Comparison of ENCODE assay signal across 27 cellular contexts in genomic region chrX:19070555-19070994, GRCh38. TPM values are rescaled to one million over a fixed set of nuclear protein-coding genes. Genes with fewer than 3 reads are reported as not detected.
"Had no signal": no experiment of that assay in that cellular context is flagged by ENCODE, and none has a peak within 500 bp of the region (broad histone marks: within the 10 kb centered on the region; RNA-seq: fewer than 3 reads in every experiment).

No MANE protein-coding gene starts in this region.

- ATAC-seq: esophagus mucosa; gastrocnemius medialis; naive thymus-derived CD8-positive, alpha-beta T cell; right cardiac atrium; stimulated activated memory B cell treated with anti-CD40 and anti-IgM and Interleukin-4, amounts not matched to agents 10 μg/mL and 1 μg/mL and 100 μg/mL, for 72 hours had no signal

- H3K36me3 ChIP-seq: gastrocnemius medialis, heart left ventricle, prostate gland, spleen, thoracic aorta, tibial nerve, upper lobe of left lung had no signal

- H3K4me1 ChIP-seq: gastrocnemius medialis, heart left ventricle, prostate gland, spleen, tibial nerve, upper lobe of left lung had no signal

- H2AFZ ChIP-seq: hepatocyte had no signal

- FAIRE-seq: islet of Langerhans, urothelium cell line had no signal

- H3K4me3 ChIP-seq: dorsolateral prefrontal cortex, gastrocnemius medialis, heart left ventricle, hepatocyte, prostate gland, skin epidermis, spleen, thoracic aorta, tibial nerve, upper lobe of left lung had no signal

- H3K9me3 ChIP-seq: gastrocnemius medialis, heart left ventricle, prostate gland, spleen, thoracic aorta, upper lobe of left lung had no signal

- H3K27me3 ChIP-seq: gastrocnemius medialis, hepatocyte, spleen, tibial nerve, upper lobe of left lung had no signal

- H3K79me2 ChIP-seq: hepatocyte had no signal

- H3K4me2 ChIP-seq: hepatocyte had no signal

- DNase-seq: dorsolateral prefrontal cortex; effector CD4-positive, alpha-beta T cell; endodermal cell; foreskin fibroblast; gastrocnemius medialis; left cardiac atrium; mesendoderm; naive thymus-derived CD8-positive, alpha-beta T cell; nephron progenitor cell; spleen; stimulated activated CD4-positive, alpha-beta T cell treated with anti-CD3 and anti-CD28 coated beads, Interleukin-4, amount 100 ng/mL, for 4 hours; upper lobe of left lung had no signal

- H3K27ac ChIP-seq: dorsolateral prefrontal cortex, epithelial cell of prostate, gastrocnemius medialis, heart left ventricle, hepatocyte, prostate gland, skin epidermis, spleen, thoracic aorta, tibial nerve, upper lobe of left lung had no signal

RNA-seq across cellular contexts. Expression of gene ADGRG2, which starts 51.7 kb away (rescaled TPM):
- total RNA-seq: lung microvascular endothelial cell; myocyte; naive thymus-derived CD8-positive, alpha-beta T cell; osteocyte had no signal
- polyA plus RNA-seq: naive thymus-derived CD8-positive, alpha-beta T cell had no signal
